8 cellular contexts compared by ENCODE assay signal in genomic region chr6:77740380-77740779, GRCh38.
DNase-seq lines count a peak whose midpoint lies in the region; FAIRE-seq and TF ChIP-seq lines count a peak whose summit lies in the region.
"Had no signal": no experiment of that assay in that cellular context is flagged by ENCODE, and none has a peak within 500 bp of the region (broad histone marks: within the 10 kb centered on the region; RNA-seq: fewer than 3 reads in every experiment).

No MANE protein-coding gene starts in this region.

- in situ Hi-C loops in GM13977 (cut with MboI; ENCODE audit: low pct_unique_long_range_greater_than_20kb, low sequenced_read_pairs, unreplicated experiment) = no loop called here

- no peak overlapping the region for H3K4me3 Mint-ChIP-seq in nephron progenitor cell

- peaks cover 38% of the 10 kb centered on the region for H3K9me3 Mint-ChIP-seq in nephron progenitor cell

- no peak overlapping the region for H3K27ac ChIP-seq in ovary

- H3K4me1 Mint-ChIP-seq in nephron progenitor cell = no peaks in the 10 kb centered on the region

- H3K36me3 ChIP-seq in ovary = no peaks in the 10 kb centered on the region

- TF ChIP-seq POLR2A in NB4 (IDR thresholded peaks at IDR 0.05; ENCODE audit: extremely low read depth, insufficient read length) = no peak
- TF ChIP-seq POLR2A in ovary (IDR thresholded peaks at IDR 0.05) = no peak

- no peak for FAIRE-seq in RCC 7860 (lab: Jason Lieb, UNC)

- no peaks in the 10 kb centered on the region for H3K9me3 ChIP-seq in ovary

- H3K27me3 ChIP-seq in ovary = no peaks in the 10 kb centered on the region

- TF ChIP-seq CTCF in GM13977 (IDR thresholded peaks at IDR 0.05; ENCODE audit: extremely low read depth, insufficient read depth, missing control alignments) (peak; percentile 47), NB4 (IDR thresholded peaks at IDR 0.05; ENCODE audit: low read depth, low read length) (no peak), nephron progenitor cell (IDR thresholded peaks at IDR 0.05) (no peak), ovary (IDR thresholded peaks at IDR 0.05) (no peak)

- intact Hi-C loops in ovary (cut with DNase I) = no loop called here

- H3K36me3 Mint-ChIP-seq in nephron progenitor cell (ENCODE audit: low read depth) = no peaks in the 10 kb centered on the region

- H3K4me3 ChIP-seq in NB4 (ENCODE audit: low read depth, low read length) (no peak overlapping the region), ovary (no peak overlapping the region)
- H3K4me3 ChIP-seq: lung had no signal

- H3K27me3 Mint-ChIP-seq in nephron progenitor cell (ENCODE audit: low read depth, poor library complexity) = no peaks in the 10 kb centered on the region

- WGBS in ovary, 3 donors = 0 to 1% (median 1%) methylated on average over 1 of the region's 1 CpG

- TF ChIP-seq EP300 in ovary (IDR thresholded peaks at IDR 0.05) = no peak

- peak; percentile 21 for DNase-seq in GM13977 (ENCODE audit: low spot score)
- DNase-seq in NB4 (ENCODE audit: low read depth) = peak; percentile 30
- DNase-seq in dermis blood vessel endothelial cell = peak; percentile 59
- DNase-seq in pulmonary artery endothelial cell (ENCODE audit: low read depth, low spot score) = peak; percentile 0
- no peak for DNase-seq in nephron progenitor cell
- no peak for DNase-seq in RCC 7860 (ENCODE audit: low spot score)
- DNase-seq in ovary = no peak

- H3K27ac Mint-ChIP-seq in nephron progenitor cell = no peak overlapping the region

- no peaks in the 10 kb centered on the region for H3K4me1 ChIP-seq in ovary (ENCODE audit: insufficient read depth)

Comparison
In these comparisons a context has a peak if more than half of its experiments do, and no peak if none do; other contexts are left out.
1. DNase-seq: peak in GM13977 (single experiment), NB4 (single experiment), dermis blood vessel endothelial cell (single experiment) and pulmonary artery endothelial cell (single experiment); none in nephron progenitor cell (single experiment), RCC 7860 (single experiment) and ovary (0 of 5).